ENCODE assay signal across 30 cellular contexts in genomic region chr12:15427913-15428312, GRCh38.
"Had no signal": no experiment of that assay in that cellular context is flagged by ENCODE, and none has a peak within 500 bp of the region (broad histone marks: within the 10 kb centered on the region; RNA-seq: fewer than 3 reads in every experiment).

No MANE protein-coding gene starts in this region.

- H3K4me1 Mint-ChIP-seq: activated CD4-positive, alpha-beta memory T cell treated with anti-CD3 and anti-CD28 coated beads, Interleukin-2, amount 10 ng/mL, durations not matched to agents 7 days and 5 days; activated CD4-positive, alpha-beta T cell treated with anti-CD3 and anti-CD28 coated beads, Interleukin-2, amount 10 ng/mL, durations not matched to agents 7 days and 5 days; activated T-helper 17 cell treated with anti-CD3 and anti-CD28 coated beads, Interleukin-2, amount 50 U/mL, for 72 hours; central memory CD8-positive, alpha-beta T cell; endodermal cell had no signal

- H3K9me3 Mint-ChIP-seq: activated CD4-positive, alpha-beta memory T cell treated with anti-CD3 and anti-CD28 coated beads, Interleukin-2, amount 10 ng/mL, durations not matched to agents 7 days and 5 days; activated CD4-positive, alpha-beta T cell treated with anti-CD3 and anti-CD28 coated beads, Interleukin-2, amount 10 ng/mL, durations not matched to agents 7 days and 5 days; activated T-cell treated with anti-CD3 and anti-CD28 coated beads, Interleukin-2, amount 50 U/mL, for 4 hours; activated T-helper 17 cell treated with anti-CD3 and anti-CD28 coated beads, Interleukin-2, amount 50 U/mL, for 72 hours; dendritic cell treated with granulocyte-macrophage colony-stimulating factor and Interleukin-4, amounts not matched to agents 40 ng/mL and 50 ng/mL, for 4 days; endodermal cell had no signal

- H3K27ac Mint-ChIP-seq: activated CD4-positive, alpha-beta memory T cell treated with anti-CD3 and anti-CD28 coated beads, Interleukin-2, amount 10 ng/mL, durations not matched to agents 7 days and 5 days; activated CD4-positive, alpha-beta T cell treated with anti-CD3 and anti-CD28 coated beads, Interleukin-2, amount 10 ng/mL, durations not matched to agents 7 days and 5 days; activated naive CD8-positive, alpha-beta T cell; activated T-helper 17 cell treated with anti-CD3 and anti-CD28 coated beads, Interleukin-2, amount 50 U/mL, for 72 hours; dendritic cell treated with granulocyte-macrophage colony-stimulating factor and Interleukin-4, amounts not matched to agents 40 ng/mL and 50 ng/mL, for 4 days; endodermal cell had no signal

- H3K36me3 ChIP-seq: brain microvascular endothelial cell, esophagus muscularis mucosa, gastrocnemius medialis, heart left ventricle had no signal

- H3K9me3 ChIP-seq: esophagus muscularis mucosa, gastrocnemius medialis, heart left ventricle had no signal

- H3K27ac ChIP-seq: brain microvascular endothelial cell, coronary artery, dorsolateral prefrontal cortex, esophagus muscularis mucosa, foreskin keratinocyte, gastrocnemius medialis, heart left ventricle had no signal

- H3K27me3 ChIP-seq: brain microvascular endothelial cell, dorsolateral prefrontal cortex, esophagus muscularis mucosa, foreskin keratinocyte, gastrocnemius medialis had no signal

- ATAC-seq: activated T-cell treated with anti-CD3 and anti-CD28 coated beads, Interleukin-2, amount 50 U/mL, for 4 hours; activated T-helper 17 cell treated with anti-CD3 and anti-CD28 coated beads, Interleukin-2, amount 50 U/mL, for 72 hours; foreskin keratinocyte; gastrocnemius medialis; heart left ventricle had no signal

- DNase-seq: activated CD4-positive, alpha-beta memory T cell treated with anti-CD3 and anti-CD28 coated beads, Interleukin-2, amount 10 ng/mL, durations not matched to agents 7 days and 5 days; activated CD4-positive, alpha-beta T cell treated with anti-CD3 and anti-CD28 coated beads for 1 hour; activated CD4-positive, alpha-beta T cell treated with anti-CD3 and anti-CD28 coated beads for 4 hours; activated CD4-positive, alpha-beta T cell treated with anti-CD3 and anti-CD28 coated beads, Interleukin-2, amount 10 ng/mL, durations not matched to agents 7 days and 5 days; activated CD4-positive, alpha-beta T cell treated with anti-CD3 and anti-CD28 coated beads, Interleukin-2, amount 50 U/mL, for 4 hours; activated CD8-positive, alpha-beta memory T cell treated with anti-CD3 and anti-CD28 coated beads, Interleukin-2, amount 50 U/mL, for 48 hours; activated effector memory CD4-positive, alpha-beta T cell treated with Interleukin-2 at 50 U/mL for 16 hours; activated gamma-delta T cell treated with Interleukin-2 at 50 U/mL for 16 hours; activated naive CD4-positive, alpha-beta T cell treated with anti-CD3 and anti-CD28 coated beads, Interleukin-2, amount 50 U/mL, for 16 hours; activated naive CD4-positive, alpha-beta T cell treated with Interleukin-2 at 50 U/mL for 16 hours; activated T-cell treated with anti-CD3 and anti-CD28 coated beads for 4 hours; activated T-cell treated with anti-CD3 and anti-CD28 coated beads, Interleukin-2, amount 50 U/mL, for 4 hours; amniotic stem cell; anterior cingulate cortex; brain microvascular endothelial cell; dorsolateral prefrontal cortex; effector memory CD4-positive, alpha-beta T cell; endodermal cell; erythroblast; foreskin keratinocyte; gastrocnemius medialis; glutamatergic neuron; heart left ventricle; T-helper 2 cell had no signal

- H3K4me1 ChIP-seq: esophagus muscularis mucosa, foreskin keratinocyte, gastrocnemius medialis, heart left ventricle had no signal

- H3K36me3 Mint-ChIP-seq: activated naive CD8-positive, alpha-beta T cell had no signal

- H3K4me3 ChIP-seq: coronary artery, dorsolateral prefrontal cortex, esophagus muscularis mucosa, gastrocnemius medialis, heart left ventricle had no signal

- H3K4me3 Mint-ChIP-seq: activated CD4-positive, alpha-beta memory T cell treated with anti-CD3 and anti-CD28 coated beads, Interleukin-2, amount 10 ng/mL, durations not matched to agents 7 days and 5 days; activated CD4-positive, alpha-beta T cell treated with anti-CD3 and anti-CD28 coated beads, Interleukin-2, amount 10 ng/mL, durations not matched to agents 7 days and 5 days; activated naive CD8-positive, alpha-beta T cell; activated T-cell treated with anti-CD3 and anti-CD28 coated beads, Interleukin-2, amount 50 U/mL, for 4 hours; activated T-helper 17 cell treated with anti-CD3 and anti-CD28 coated beads, Interleukin-2, amount 50 U/mL, for 72 hours; central memory CD8-positive, alpha-beta T cell; dendritic cell treated with granulocyte-macrophage colony-stimulating factor and Interleukin-4, amounts not matched to agents 40 ng/mL and 50 ng/mL, for 4 days; endodermal cell had no signal
